23 cellular contexts compared by ENCODE assay signal in genomic region chr22:50434849-50435700, GRCh38. TPM values are rescaled to one million over a fixed set of nuclear protein-coding genes. Genes with fewer than 3 reads are reported as not detected.
DNase-seq lines count a peak whose midpoint lies in the region; ATAC-seq and TF ChIP-seq lines count a peak whose summit lies in the region.
"Had no signal": no experiment of that assay in that cellular context is flagged by ENCODE, and none has a peak within 500 bp of the region (broad histone marks: within the 10 kb centered on the region; RNA-seq: fewer than 3 reads in every experiment).

No MANE protein-coding gene starts in this region.

- H3K27me3 Mint-ChIP-seq in endothelial cell (ENCODE audit: unreplicated experiment) = peaks cover 4% of the 10 kb centered on the region

- no peaks in the 10 kb centered on the region for H3K27me3 ChIP-seq in neuronal stem cell (ENCODE audit: control insufficient read depth in 3 of 3, insufficient read depth in 3 of 3, low read depth in 1 of 3, low read length in 3 of 3)
- H3K27me3 ChIP-seq: heart left ventricle, SJSA1 had no signal

- no peaks in the 10 kb centered on the region for H3K9me3 ChIP-seq in neuronal stem cell (replicated peaks in 1 of 2; ENCODE audit: control insufficient read depth in 2 of 2, insufficient read depth in 1 of 2, low read depth in 1 of 2, low read length in 2 of 2)
- H3K9me3 ChIP-seq: heart left ventricle, SJSA1, thoracic aorta had no signal

- no peak overlapping the region for H3K14ac ChIP-seq in neuronal stem cell (ENCODE audit: low read length)

- H4K91ac ChIP-seq in neuronal stem cell (ENCODE audit: low read depth, low read length, poor library complexity) = no peak overlapping the region

- peak overlapping the region; percentile 16 for H3K4me3 Mint-ChIP-seq in endothelial cell (ENCODE audit: unreplicated experiment)
- H3K4me3 Mint-ChIP-seq: T-helper 1 cell treated with Interleukin-12 subunit alpha and Interleukin-12 subunit beta and Interleukin-4 antibody, amounts not matched to agents 30 μg/mL and 1 μg/mL, for 36 hours had no signal

- H2AK5ac ChIP-seq in neuronal stem cell (ENCODE audit: low read depth, low read length) = no peak overlapping the region

- peaks cover 51 to 82% of the 10 kb centered on the region in 2 donors for H3K36me3 ChIP-seq in neuronal stem cell (replicated peaks in 1 of 2; ENCODE audit: control insufficient read depth in 2 of 2, insufficient read depth in 2 of 2, low read length in 2 of 2)

- no peak overlapping the region for H2BK15ac ChIP-seq in neuronal stem cell (ENCODE audit: low read length)

- peak overlapping the region; percentile 40 to 78 for H3K27ac Mint-ChIP-seq in activated naive CD4-positive, alpha-beta T cell treated with anti-CD3 and anti-CD28 coated beads, Interleukin-2, amount 50 U/mL, for 72 hours
- no peak overlapping the region for H3K27ac Mint-ChIP-seq in endothelial cell (ENCODE audit: unreplicated experiment)
- H3K27ac Mint-ChIP-seq: T-helper 1 cell treated with Interleukin-12 subunit alpha and Interleukin-12 subunit beta and Interleukin-4 antibody, amounts not matched to agents 30 μg/mL and 1 μg/mL, for 36 hours had no signal

- H3K4me3 ChIP-seq in GM12865 (ENCODE audit: low read depth, low read length) (no peak overlapping the region), neuronal stem cell (ENCODE audit: low read length in 2 of 2) (no peak overlapping the region)
- H3K4me3 ChIP-seq: heart left ventricle, SJSA1, thoracic aorta had no signal

- H3K4me1 ChIP-seq in neuronal stem cell (ENCODE audit: control insufficient read depth in 2 of 2, insufficient read depth in 1 of 2, low read depth in 1 of 2, low read length in 2 of 2) = no peaks in the 10 kb centered on the region
- H3K4me1 ChIP-seq: heart left ventricle, SJSA1 had no signal

- H3K23ac ChIP-seq in neuronal stem cell (ENCODE audit: low read depth, low read length, poor library complexity) = no peak overlapping the region

- H3K4me2 ChIP-seq in neuronal stem cell (ENCODE audit: insufficient read depth, low read length, poor library complexity, severe bottlenecking) = no peak overlapping the region

- no peak overlapping the region for H2BK12ac ChIP-seq in neuronal stem cell (ENCODE audit: low read length)

- whole genome bisulfite sequencing in neuronal stem cell (ENCODE audit: extremely low coverage in 2 of 2, insufficient read length in 2 of 2, insufficient replicate concordance in 1 of 2), 2 donors = no CpG with 5 or more reads among the region's 38 CpGs

- H3K9ac ChIP-seq in neuronal stem cell (ENCODE audit: low read depth, low read length, poor library complexity) = peak overlapping the region; percentile 51

- no peaks in the 10 kb centered on the region for H3K36me3 Mint-ChIP-seq in activated naive CD4-positive, alpha-beta T cell treated with anti-CD3 and anti-CD28 coated beads, Interleukin-2, amount 50 U/mL, for 72 hours
- H3K36me3 Mint-ChIP-seq in endothelial cell (ENCODE audit: low read depth, unreplicated experiment) = peaks cover 21% of the 10 kb centered on the region

- no peak overlapping the region for H2AFZ ChIP-seq in neuronal stem cell (ENCODE audit: low read length)

- no peak overlapping the region for H3K18ac ChIP-seq in neuronal stem cell (ENCODE audit: low read length)

- H2BK5ac ChIP-seq in neuronal stem cell (ENCODE audit: low read length) = no peak overlapping the region

- no peak overlapping the region for H4K8ac ChIP-seq in neuronal stem cell (ENCODE audit: low read depth, low read length)

- no peaks in the 10 kb centered on the region for H3K9me3 Mint-ChIP-seq in activated naive CD4-positive, alpha-beta T cell treated with anti-CD3 and anti-CD28 coated beads, Interleukin-2, amount 50 U/mL, for 72 hours
- H3K9me3 Mint-ChIP-seq in endothelial cell (ENCODE audit: unreplicated experiment) = no peaks in the 10 kb centered on the region
- H3K9me3 Mint-ChIP-seq: T-helper 1 cell treated with Interleukin-12 subunit alpha and Interleukin-12 subunit beta and Interleukin-4 antibody, amounts not matched to agents 30 μg/mL and 1 μg/mL, for 36 hours had no signal

- no peaks in the 10 kb centered on the region for H3K4me1 Mint-ChIP-seq in endothelial cell (ENCODE audit: unreplicated experiment)

- H3K27ac ChIP-seq in neuronal stem cell (replicated peaks; ENCODE audit: low read length) = no peak overlapping the region
- H3K27ac ChIP-seq: heart left ventricle, SJSA1, thoracic aorta had no signal

- DNase-seq in activated naive CD4-positive, alpha-beta T cell treated with anti-CD3 and anti-CD28 coated beads, Interleukin-2, amount 50 U/mL, for 72 hours (ENCODE audit: low spot score in 2 of 2) = peak in 1 of 2 donors; percentile 1
- no peak for DNase-seq in activated naive CD4-positive, alpha-beta T cell treated with anti-CD3 and anti-CD28 coated beads, Interleukin-2, amount 50 U/mL, for 16 hours
- DNase-seq in GM12865 (ENCODE audit: low read depth) = peak; percentile 1
- no peak for DNase-seq in endothelial cell (ENCODE audit: low spot score)
- no peak for DNase-seq in neuronal stem cell (ENCODE audit: low spot score)
- no peak for DNase-seq in NCI-H2171 treated with DMSO at 0.1 percent for 48 hours (lab: John Stamatoyannopoulos, UW)
- DNase-seq in mucosa of gallbladder (ENCODE audit: low spot score) = no peak
- DNase-seq in DMS153 (lab: John Stamatoyannopoulos, UW) = no peak
- DNase-seq: activated CD4-positive, alpha-beta T cell treated with anti-CD3 and anti-CD28 coated beads, Interleukin-2, amount 50 U/mL, for 1 hour; activated CD8-positive, alpha-beta memory T cell treated with anti-CD3 and anti-CD28 coated beads, Interleukin-2, amount 50 U/mL, for 4 hours; C1 segment of cervical spinal cord; effector memory CD4-positive, alpha-beta T cell; NCI-H1417 treated with DMSO at 0.1 percent for 48 hours; NCI-H2171; NCI-H69; stimulated activated CD4-positive, alpha-beta T cell treated with anti-CD3 and anti-CD28 coated beads, Interleukin-15, amount 100 ng/mL, for 24 hours had no signal

- peaks cover 2% of the 10 kb centered on the region for H3K79me1 ChIP-seq in neuronal stem cell (ENCODE audit: low read depth, low read length)

- no peak for ATAC-seq in activated naive CD4-positive, alpha-beta T cell treated with anti-CD3 and anti-CD28 coated beads, Interleukin-2, amount 50 U/mL, for 72 hours
- ATAC-seq: heart left ventricle, right cardiac atrium had no signal

- no peak overlapping the region for H3K4ac ChIP-seq in neuronal stem cell (ENCODE audit: low read length)

- no peak overlapping the region for H2BK120ac ChIP-seq in neuronal stem cell (ENCODE audit: low read depth, low read length)

- no peak for TF ChIP-seq CTCF in GM12865 (IDR thresholded peaks at IDR 0.05; ENCODE audit: insufficient read depth, low read depth, low read length, missing control alignments)
- TF ChIP-seq CTCF in endothelial cell (IDR thresholded peaks at IDR 0.05; ENCODE audit: unreplicated experiment) = no peak

RNA-seq across cellular contexts. Expression of gene SBF1, which starts 39.8 kb away (rescaled TPM):
- total RNA-seq in activated naive CD4-positive, alpha-beta T cell treated with anti-CD3 and anti-CD28 coated beads, Interleukin-2, amount 50 U/mL, for 72 hours = 10 to 100 TPM; 99.3 to 99.8 TPM
- 76.7 TPM for total RNA-seq in endothelial cell (ENCODE audit: unreplicated experiment)
- polyA plus RNA-seq in neuronal stem cell (2013, experiment 1 of 2) = 39.3 TPM
- 38.7 TPM for polyA plus RNA-seq in neuronal stem cell (2013, experiment 2 of 2)
- 95.8 TPM for total RNA-seq in mucosa of gallbladder

RNA-seq across cellular contexts. Expression of gene ADM2, which starts 46.3 kb away (rescaled TPM):
- 1 to 10 TPM; 6.0 to 7.0 TPM for total RNA-seq in activated naive CD4-positive, alpha-beta T cell treated with anti-CD3 and anti-CD28 coated beads, Interleukin-2, amount 50 U/mL, for 72 hours
- total RNA-seq in endothelial cell (ENCODE audit: unreplicated experiment) (0.36 TPM), mucosa of gallbladder (5.1 TPM)
- 2.4 TPM for polyA plus RNA-seq in neuronal stem cell (2013, experiment 1 of 2)
- polyA plus RNA-seq in neuronal stem cell (2013, experiment 2 of 2) = 2.2 TPM

RNA-seq across cellular contexts. Expression of gene MIOX, which starts 51.6 kb away (rescaled TPM):
- under 1 TPM in 1 of 2 donors, not detected in 1; 0.25 TPM for total RNA-seq in activated naive CD4-positive, alpha-beta T cell treated with anti-CD3 and anti-CD28 coated beads, Interleukin-2, amount 50 U/mL, for 72 hours
- total RNA-seq in endothelial cell (ENCODE audit: unreplicated experiment) = not detected
- 0.33 TPM for polyA plus RNA-seq in neuronal stem cell (2013, experiment 1 of 2)
- polyA plus RNA-seq in neuronal stem cell (2013, experiment 2 of 2) = 0.26 TPM
- 1.6 TPM for total RNA-seq in mucosa of gallbladder
- total RNA-seq: heart left ventricle, lower leg skin, M059J, right cardiac atrium, SJSA1, thoracic aorta had no signal
- polyA plus RNA-seq: heart left ventricle, right cardiac atrium had no signal
